In the genomic region with DNA sequence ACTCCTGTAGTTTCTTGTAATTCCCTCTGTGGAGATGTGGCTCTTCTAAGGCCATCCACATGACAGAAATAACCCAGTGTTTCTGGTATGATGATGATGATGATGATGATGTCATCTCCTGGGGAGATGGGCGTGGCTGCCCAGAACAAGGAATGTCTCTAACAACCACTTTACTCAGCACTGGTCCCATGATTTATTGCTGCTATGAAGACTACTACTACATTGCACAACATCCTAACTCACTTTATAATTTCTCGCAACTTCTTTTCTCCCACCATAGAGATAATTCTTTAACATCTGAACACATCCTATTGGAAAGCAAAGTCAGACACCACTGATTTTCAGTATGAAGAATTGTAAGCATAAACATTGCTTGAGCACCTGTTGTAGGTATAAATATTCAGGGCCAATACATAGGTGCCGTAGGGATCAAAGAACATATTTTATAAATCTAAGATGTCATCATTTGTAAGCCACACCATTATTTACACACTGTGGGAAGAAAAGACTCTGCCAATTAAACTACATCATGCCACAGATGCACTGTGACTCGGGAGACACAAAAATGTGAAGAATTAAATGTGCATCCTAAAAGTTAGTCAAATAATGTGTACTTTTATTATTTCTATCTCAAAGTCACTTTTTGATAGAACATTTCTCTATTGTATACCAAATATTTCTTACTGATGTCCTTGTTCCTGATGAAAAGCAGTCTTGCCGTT, we compare ENCODE assay signal across 14 cellular contexts. TPM values are rescaled to one million over a fixed set of nuclear protein-coding genes. Genes with fewer than 3 reads are reported as not detected.
DNase-seq lines count a peak whose midpoint lies in the region; ATAC-seq and TF ChIP-seq lines count a peak whose summit lies in the region.
"Had no signal": no experiment of that assay in that cellular context is flagged by ENCODE, and none has a peak within 500 bp of the region (broad histone marks: within the 10 kb centered on the region; RNA-seq: fewer than 3 reads in every experiment).

No MANE protein-coding gene starts in this region.

- no peak overlapping the region for H3K27ac Mint-ChIP-seq in activated CD4-positive, alpha-beta T cell treated with anti-CD3 and anti-CD28 coated beads for 36 hours
- peak overlapping the region; percentile 84 for H3K27ac Mint-ChIP-seq in type B pancreatic cell
- H3K27ac Mint-ChIP-seq: T-helper 1 cell treated with Interleukin-12 subunit alpha and Interleukin-12 subunit beta and Interleukin-4 antibody, amounts not matched to agents 30 μg/mL and 1 μg/mL, for 36 hours had no signal

- peaks cover 8% of the 10 kb centered on the region for H3K36me3 Mint-ChIP-seq in activated CD4-positive, alpha-beta T cell treated with anti-CD3 and anti-CD28 coated beads for 36 hours (ENCODE audit: low read depth)
- H3K36me3 Mint-ChIP-seq in type B pancreatic cell: peaks cover 6% of the 10 kb centered on the region

- H4K5ac ChIP-seq in mesendoderm (ENCODE audit: low read length): no peak overlapping the region

- no peaks in the 10 kb centered on the region for H3K36me3 ChIP-seq in mesendoderm (ENCODE audit: control insufficient read depth, insufficient read depth, low read length)

- no peaks in the 10 kb centered on the region for H3K27me3 ChIP-seq in mesendoderm (ENCODE audit: insufficient read depth, low read length, poor library complexity)

- no peak overlapping the region for H2BK120ac ChIP-seq in mesendoderm (ENCODE audit: low read depth, low read length)

- no peak overlapping the region for H4K8ac ChIP-seq in mesendoderm (ENCODE audit: low read depth, low read length)

- TF ChIP-seq CTCF in fibroblast of pulmonary artery (IDR thresholded peaks at IDR 0.05; ENCODE audit: low read length, missing control alignments): no peak
- no peak for TF ChIP-seq CTCF in type B pancreatic cell (conservative IDR thresholded peaks at IDR 0.05)

- H3K27ac ChIP-seq in mesendoderm (ENCODE audit: low read depth, low read length): no peak overlapping the region
- H3K27ac ChIP-seq: 22Rv1, coronary artery had no signal

- 100% methylated on average over 1 of the region's 5 CpGs for WGBS in mesendoderm (ENCODE audit: extremely low coverage, insufficient coverage, low lambda C conversion rate)

- H3K79me2 ChIP-seq in mesendoderm (ENCODE audit: control insufficient read depth, insufficient read depth, low read length): no peaks in the 10 kb centered on the region

- no peak overlapping the region for H3K4me2 ChIP-seq in mesendoderm (ENCODE audit: low read length)

- no peak overlapping the region for H2BK15ac ChIP-seq in mesendoderm (replicated peaks; ENCODE audit: low read depth)

- POLR2A ChIA-PET in activated CD4-positive, alpha-beta T cell treated with anti-CD3 and anti-CD28 coated beads for 36 hours (lab: Charles Lee): no interaction called here

- H3K4me3 ChIP-seq in fibroblast of pulmonary artery (replicated peaks; ENCODE audit: low read depth, low read length) (no peak overlapping the region), mesendoderm (ENCODE audit: low read length) (no peak overlapping the region)
- H3K4me3 ChIP-seq: coronary artery had no signal

- CTCF ChIA-PET in activated CD4-positive, alpha-beta T cell treated with anti-CD3 and anti-CD28 coated beads for 36 hours (lab: Charles Lee): no interaction called here

- H3K27me3 Mint-ChIP-seq in activated CD4-positive, alpha-beta T cell treated with anti-CD3 and anti-CD28 coated beads for 36 hours: no peaks in the 10 kb centered on the region
- H3K27me3 Mint-ChIP-seq in type B pancreatic cell: no peaks in the 10 kb centered on the region

- no peak overlapping the region for H3K4me3 Mint-ChIP-seq in activated CD4-positive, alpha-beta T cell treated with anti-CD3 and anti-CD28 coated beads for 36 hours
- H3K4me3 Mint-ChIP-seq in type B pancreatic cell: no peak overlapping the region
- H3K4me3 Mint-ChIP-seq: activated T-cell treated with anti-CD3 and anti-CD28 coated beads, Interleukin-2, amount 50 U/mL, for 4 hours; T-helper 1 cell treated with Interleukin-12 subunit alpha and Interleukin-12 subunit beta and Interleukin-4 antibody, amounts not matched to agents 30 μg/mL and 1 μg/mL, for 36 hours had no signal

- no peak overlapping the region for H3K56ac ChIP-seq in mesendoderm (ENCODE audit: low read length)

- no peak overlapping the region for H2AK5ac ChIP-seq in mesendoderm (ENCODE audit: low read length)

- H3K79me1 ChIP-seq in mesendoderm (ENCODE audit: low read length): no peaks in the 10 kb centered on the region

- intact Hi-C loops in activated CD4-positive, alpha-beta T cell treated with anti-CD3 and anti-CD28 coated beads for 36 hours (cut with DNase I, micrococcal nuclease): loop anchor here in 1 of 2 experiments (5.0 kb wide), 1 partner anchor 364 kb away; no protein-coding TSS in a partner anchor

- H3K23ac ChIP-seq in mesendoderm (ENCODE audit: low read length): no peak overlapping the region

- H3K4me1 ChIP-seq in mesendoderm (ENCODE audit: control insufficient read depth, low read depth, low read length): peaks cover 3% of the 10 kb centered on the region

- no peak overlapping the region for H3K18ac ChIP-seq in mesendoderm (ENCODE audit: low read length)

- peak; percentile 8 for DNase-seq in activated CD4-positive, alpha-beta T cell treated with anti-CD3 and anti-CD28 coated beads for 36 hours
- no peak for DNase-seq in activated CD4-positive, alpha-beta T cell treated with anti-CD3 and anti-CD28 coated beads, Interleukin-2, amount 50 U/mL, for 4 hours
- DNase-seq in RKO (ENCODE audit: low spot score) (peak; percentile 77), fibroblast of pulmonary artery (ENCODE audit: low read depth) (peak; percentile 76), type B pancreatic cell (ENCODE audit: extremely low spot score, unreplicated experiment) (no peak), mesendoderm (no peak), SIG-M5 (lab: John Stamatoyannopoulos, UW) (no peak)
- no peak for DNase-seq in activated CD4-positive, alpha-beta T cell treated with anti-CD3 and anti-CD28 coated beads for 4 hours
- DNase-seq: activated T-cell treated with anti-CD3 and anti-CD28 coated beads, Interleukin-2, amount 50 U/mL, for 4 hours; left cardiac atrium; NCI-H2029 had no signal

- no peak overlapping the region for H2BK5ac ChIP-seq in mesendoderm (ENCODE audit: low read length)

- no peak for ATAC-seq in activated CD4-positive, alpha-beta T cell treated with anti-CD3 and anti-CD28 coated beads for 36 hours
- ATAC-seq: activated T-cell treated with anti-CD3 and anti-CD28 coated beads, Interleukin-2, amount 50 U/mL, for 4 hours had no signal

- peaks cover 30% of the 10 kb centered on the region for H3K4me1 Mint-ChIP-seq in activated CD4-positive, alpha-beta T cell treated with anti-CD3 and anti-CD28 coated beads for 36 hours
- peaks cover 8% of the 10 kb centered on the region for H3K4me1 Mint-ChIP-seq in type B pancreatic cell (ENCODE audit: unreplicated experiment)

- no peak overlapping the region for H3K9ac ChIP-seq in mesendoderm (ENCODE audit: low read length)

- no peaks in the 10 kb centered on the region for H3K9me3 Mint-ChIP-seq in activated CD4-positive, alpha-beta T cell treated with anti-CD3 and anti-CD28 coated beads for 36 hours (ENCODE audit: low read depth)
- H3K9me3 Mint-ChIP-seq in type B pancreatic cell: peaks cover 6% of the 10 kb centered on the region
- H3K9me3 Mint-ChIP-seq: activated T-cell treated with anti-CD3 and anti-CD28 coated beads, Interleukin-2, amount 50 U/mL, for 4 hours; T-helper 1 cell treated with Interleukin-12 subunit alpha and Interleukin-12 subunit beta and Interleukin-4 antibody, amounts not matched to agents 30 μg/mL and 1 μg/mL, for 36 hours had no signal

- no peak overlapping the region for H3K4ac ChIP-seq in mesendoderm (ENCODE audit: low read depth, low read length)

RNA-seq across cellular contexts. Expression of a gene that starts 6.4 kb away (rescaled TPM):
- total RNA-seq in activated CD4-positive, alpha-beta T cell treated with anti-CD3 and anti-CD28 coated beads for 36 hours: 1 to 10 TPM; 4.9 to 5.3 TPM
- 12.8 and 19.2 TPM in 2 replicates for total RNA-seq in type B pancreatic cell (ENCODE audit: low replicate concordance)
- 16.8 TPM for polyA plus RNA-seq in mesendoderm (2013, experiment 1 of 2)
- polyA plus RNA-seq in mesendoderm (2013, experiment 2 of 2): 18.1 TPM

RNA-seq across cellular contexts. Expression of a gene that starts 6.8 kb away (rescaled TPM):
- 10 to 100 TPM; 13.4 to 13.9 TPM for total RNA-seq in activated CD4-positive, alpha-beta T cell treated with anti-CD3 and anti-CD28 coated beads for 36 hours
- total RNA-seq in type B pancreatic cell (ENCODE audit: low replicate concordance): 20.7 and 22.4 TPM in 2 replicates
- 4.8 TPM for polyA plus RNA-seq in mesendoderm (2013, experiment 1 of 2)
- 4.7 TPM for polyA plus RNA-seq in mesendoderm (2013, experiment 2 of 2)

RNA-seq across cellular contexts. Expression of a gene that starts 26.0 kb away (rescaled TPM):
- under 1 TPM; 0.11 to 0.16 TPM for total RNA-seq in activated CD4-positive, alpha-beta T cell treated with anti-CD3 and anti-CD28 coated beads for 36 hours
- 1.1 and 3.5 TPM in 2 replicates for total RNA-seq in type B pancreatic cell (ENCODE audit: low replicate concordance)
- 1.1 TPM for polyA plus RNA-seq in mesendoderm (2013, experiment 1 of 2)
- 1.2 TPM for polyA plus RNA-seq in mesendoderm (2013, experiment 2 of 2)

Comparison
In these comparisons a context has a peak if more than half of its experiments do, and no peak if none do; other contexts are left out.
1. DNase-seq: peak in activated CD4-positive, alpha-beta T cell treated with anti-CD3 and anti-CD28 coated beads for 36 hours (single experiment), RKO (single experiment) and fibroblast of pulmonary artery (single experiment); none in activated CD4-positive, alpha-beta T cell treated with anti-CD3 and anti-CD28 coated beads, Interleukin-2, amount 50 U/mL, for 4 hours (0 of 2), type B pancreatic cell (single experiment), mesendoderm (single experiment), activated CD4-positive, alpha-beta T cell treated with anti-CD3 and anti-CD28 coated beads for 4 hours (0 of 2) and SIG-M5 (single experiment).